Comparison of ENCODE assay signal across 33 cellular contexts in genomic region chr6:106415920-106416319, GRCh38.
"Had no signal": no experiment of that assay in that cellular context is flagged by ENCODE, and none has a peak within 500 bp of the region (broad histone marks: within the 10 kb centered on the region; RNA-seq: fewer than 3 reads in every experiment).

No MANE protein-coding gene starts in this region.

- H3K9me3 ChIP-seq: adrenal gland, body of pancreas, breast epithelium, MG63 had no signal

- H3K4me3 ChIP-seq: adrenal gland, body of pancreas, breast epithelium, MG63 had no signal

- DNase-seq: activated CD4-positive, alpha-beta memory T cell treated with anti-CD3 and anti-CD28 coated beads for 36 hours; activated CD4-positive, alpha-beta T cell treated with anti-CD3 and anti-CD28 coated beads for 4 hours; activated CD4-positive, alpha-beta T cell treated with anti-CD3 and anti-CD28 coated beads, Interleukin-2, amount 50 U/mL, for 1 hour; activated CD4-positive, CD25-positive, alpha-beta regulatory T cell treated with anti-CD3 and anti-CD28 coated beads, Interleukin-2, amount 50 U/mL, for 72 hours; activated CD8-positive, alpha-beta memory T cell treated with anti-CD3 and anti-CD28 coated beads, Interleukin-2, amount 50 U/mL, for 4 hours; activated gamma-delta T cell treated with Interleukin-2 at 50 U/mL for 16 hours; activated naive CD4-positive, alpha-beta T cell treated with anti-CD3 and anti-CD28 coated beads for 36 hours; activated T-cell treated with anti-CD3 and anti-CD28 coated beads for 4 hours; activated T-cell treated with anti-CD3 and anti-CD28 coated beads, Interleukin-2, amount 50 U/mL, for 4 hours; adrenal gland; body of pancreas; Kasumi-1; KBM-7; MG63; MV-4-11; NCI-H1092; NCI-H1436 treated with DMSO at 0.1 percent for 48 hours; NCI-H1694 treated with DMSO at 0.1 percent for 48 hours; NCI-H2029 treated with DMSO at 0.1 percent for 48 hours; NCI-H2107; NCI-H2171; NCI-H510A; NCI-H526; NCI-H748 treated with DMSO at 0.1 percent for 48 hours; NK-92 treated with Interleukin-12 subunit alpha and Interleukin-12 subunit beta, amount 100 ng/mL, for 24 hours; Right ventricle myocardium superior; SW 1271; T-helper 1 cell; T-helper 2 cell; T-helper 9 cell had no signal

- H3K4me1 ChIP-seq: adrenal gland, breast epithelium had no signal

- H3K27ac ChIP-seq: adrenal gland, body of pancreas had no signal

- ATAC-seq: activated naive CD4-positive, alpha-beta T cell treated with anti-CD3 and anti-CD28 coated beads, Interleukin-2, amount 50 U/mL, for 72 hours; activated T-cell treated with anti-CD3 and anti-CD28 coated beads, Interleukin-2, amount 50 U/mL, for 4 hours; body of pancreas; WTC11 had no signal

- H3K36me3 ChIP-seq: adrenal gland, breast epithelium, MG63 had no signal

- H3K27me3 ChIP-seq: adrenal gland, body of pancreas, breast epithelium had no signal
